Comparison of ENCODE assay signal across 2 cellular contexts in the genomic region with DNA sequence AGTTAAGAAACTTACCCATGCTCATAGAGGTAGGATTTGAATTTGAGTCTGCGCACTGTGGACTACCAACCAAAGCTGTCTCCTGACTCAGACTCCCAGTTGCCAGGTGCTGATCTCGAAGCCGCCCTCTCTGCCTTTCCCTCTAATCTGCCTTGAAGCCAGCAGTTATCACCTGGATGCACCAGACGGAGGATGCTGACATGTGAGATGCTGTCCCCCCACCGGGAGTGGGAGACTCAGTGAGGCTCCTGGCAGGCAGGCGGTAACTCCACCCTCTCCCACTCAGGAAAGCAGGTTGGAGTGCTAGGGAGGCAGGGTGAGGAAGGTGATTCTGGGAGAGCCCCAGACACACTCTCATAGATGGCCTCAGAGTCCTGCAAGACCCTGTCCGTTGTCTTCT.
TF ChIP-seq lines count a peak whose summit lies in the region.

No MANE protein-coding gene starts in this region.

TF ChIP-seq in A549, 52 proteins besides CTCF, POLR2A, EP300 and RAD21:
- TF ChIP-seq MYC (IDR thresholded peaks at IDR 0.05; ENCODE audit: borderline replicate concordance, low read length) (no peak), ESRRA (IDR thresholded peaks at IDR 0.05; ENCODE audit: borderline replicate concordance, low read length) (no peak), CEBPB (IDR thresholded peaks at IDR 0.05) (no peak), ZSCAN20 (CRISPR knock-in tag; IDR thresholded peaks at IDR 0.05) (no peak), ZNF302 (CRISPR knock-in tag; IDR thresholded peaks at IDR 0.05) (no peak), CHD2 (IDR thresholded peaks at IDR 0.05; ENCODE audit: low read length, partially characterized antibody) (no peak), EHF (CRISPR knock-in tag; IDR thresholded peaks at IDR 0.05) (no peak), RARB (CRISPR knock-in tag; IDR thresholded peaks at IDR 0.05) (no peak), NR3C1 (IDR thresholded peaks at IDR 0.05) (no peak)
- TF ChIP-seq, protein P1, sequence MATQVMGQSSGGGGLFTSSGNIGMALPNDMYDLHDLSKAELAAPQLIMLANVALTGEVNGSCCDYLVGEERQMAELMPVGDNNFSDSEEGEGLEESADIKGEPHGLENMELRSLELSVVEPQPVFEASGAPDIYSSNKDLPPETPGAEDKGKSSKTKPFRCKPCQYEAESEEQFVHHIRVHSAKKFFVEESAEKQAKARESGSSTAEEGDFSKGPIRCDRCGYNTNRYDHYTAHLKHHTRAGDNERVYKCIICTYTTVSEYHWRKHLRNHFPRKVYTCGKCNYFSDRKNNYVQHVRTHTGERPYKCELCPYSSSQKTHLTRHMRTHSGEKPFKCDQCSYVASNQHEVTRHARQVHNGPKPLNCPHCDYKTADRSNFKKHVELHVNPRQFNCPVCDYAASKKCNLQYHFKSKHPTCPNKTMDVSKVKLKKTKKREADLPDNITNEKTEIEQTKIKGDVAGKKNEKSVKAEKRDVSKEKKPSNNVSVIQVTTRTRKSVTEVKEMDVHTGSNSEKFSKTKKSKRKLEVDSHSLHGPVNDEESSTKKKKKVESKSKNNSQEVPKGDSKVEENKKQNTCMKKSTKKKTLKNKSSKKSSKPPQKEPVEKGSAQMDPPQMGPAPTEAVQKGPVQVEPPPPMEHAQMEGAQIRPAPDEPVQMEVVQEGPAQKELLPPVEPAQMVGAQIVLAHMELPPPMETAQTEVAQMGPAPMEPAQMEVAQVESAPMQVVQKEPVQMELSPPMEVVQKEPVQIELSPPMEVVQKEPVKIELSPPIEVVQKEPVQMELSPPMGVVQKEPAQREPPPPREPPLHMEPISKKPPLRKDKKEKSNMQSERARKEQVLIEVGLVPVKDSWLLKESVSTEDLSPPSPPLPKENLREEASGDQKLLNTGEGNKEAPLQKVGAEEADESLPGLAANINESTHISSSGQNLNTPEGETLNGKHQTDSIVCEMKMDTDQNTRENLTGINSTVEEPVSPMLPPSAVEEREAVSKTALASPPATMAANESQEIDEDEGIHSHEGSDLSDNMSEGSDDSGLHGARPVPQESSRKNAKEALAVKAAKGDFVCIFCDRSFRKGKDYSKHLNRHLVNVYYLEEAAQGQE (IDR thresholded peaks at IDR 0.05), result no peak
- TF ChIP-seq, protein P2, sequence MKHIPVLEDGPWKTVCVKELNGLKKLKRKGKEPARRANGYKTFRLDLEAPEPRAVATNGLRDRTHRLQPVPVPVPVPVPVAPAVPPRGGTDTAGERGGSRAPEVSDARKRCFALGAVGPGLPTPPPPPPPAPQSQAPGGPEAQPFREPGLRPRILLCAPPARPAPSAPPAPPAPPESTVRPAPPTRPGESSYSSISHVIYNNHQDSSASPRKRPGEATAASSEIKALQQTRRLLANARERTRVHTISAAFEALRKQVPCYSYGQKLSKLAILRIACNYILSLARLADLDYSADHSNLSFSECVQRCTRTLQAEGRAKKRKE (CRISPR knock-in tag; IDR thresholded peaks at IDR 0.05; ENCODE audit: low read depth), result no peak

TF ChIP-seq in HCT116, 20 proteins besides CTCF, POLR2A, EP300 and RAD21:
- TF ChIP-seq CBX3 (IDR thresholded peaks at IDR 0.05; ENCODE audit: low read depth) (no peak), EZH2phosphoT487 (IDR thresholded peaks at IDR 0.05; ENCODE audit: borderline replicate concordance) (no peak), ZFX (IDR thresholded peaks at IDR 0.05) (no peak), EZH2 (IDR thresholded peaks at IDR 0.05) (no peak), SP1 (IDR thresholded peaks at IDR 0.05; ENCODE audit: low read depth) (no peak), JUND (IDR thresholded peaks at IDR 0.05) (no peak), CEBPB (IDR thresholded peaks at IDR 0.05; ENCODE audit: low read depth) (no peak), FOSL1 (IDR thresholded peaks at IDR 0.05; ENCODE audit: low read depth) (no peak), ELF1 (IDR thresholded peaks at IDR 0.05; ENCODE audit: borderline replicate concordance, low read depth) (no peak)
- TF ChIP-seq, protein P3, sequence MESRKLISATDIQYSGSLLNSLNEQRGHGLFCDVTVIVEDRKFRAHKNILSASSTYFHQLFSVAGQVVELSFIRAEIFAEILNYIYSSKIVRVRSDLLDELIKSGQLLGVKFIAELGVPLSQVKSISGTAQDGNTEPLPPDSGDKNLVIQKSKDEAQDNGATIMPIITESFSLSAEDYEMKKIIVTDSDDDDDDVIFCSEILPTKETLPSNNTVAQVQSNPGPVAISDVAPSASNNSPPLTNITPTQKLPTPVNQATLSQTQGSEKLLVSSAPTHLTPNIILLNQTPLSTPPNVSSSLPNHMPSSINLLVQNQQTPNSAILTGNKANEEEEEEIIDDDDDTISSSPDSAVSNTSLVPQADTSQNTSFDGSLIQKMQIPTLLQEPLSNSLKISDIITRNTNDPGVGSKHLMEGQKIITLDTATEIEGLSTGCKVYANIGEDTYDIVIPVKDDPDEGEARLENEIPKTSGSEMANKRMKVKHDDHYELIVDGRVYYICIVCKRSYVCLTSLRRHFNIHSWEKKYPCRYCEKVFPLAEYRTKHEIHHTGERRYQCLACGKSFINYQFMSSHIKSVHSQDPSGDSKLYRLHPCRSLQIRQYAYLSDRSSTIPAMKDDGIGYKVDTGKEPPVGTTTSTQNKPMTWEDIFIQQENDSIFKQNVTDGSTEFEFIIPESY (IDR thresholded peaks at IDR 0.05; ENCODE audit: extremely low read depth, insufficient replicate concordance, low read length), result no peak
- TF ChIP-seq, protein P4, sequence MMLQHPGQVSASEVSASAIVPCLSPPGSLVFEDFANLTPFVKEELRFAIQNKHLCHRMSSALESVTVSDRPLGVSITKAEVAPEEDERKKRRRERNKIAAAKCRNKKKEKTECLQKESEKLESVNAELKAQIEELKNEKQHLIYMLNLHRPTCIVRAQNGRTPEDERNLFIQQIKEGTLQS (IDR thresholded peaks at IDR 0.05), result no peak
